In genomic region chr1:143698016-143698415, GRCh38 we compare ENCODE assay signal across 9 cellular contexts.
DNase-seq lines count a peak whose midpoint lies in the region; ATAC-seq and TF ChIP-seq lines count a peak whose summit lies in the region.
"Had no signal": no experiment of that assay in that cellular context is flagged by ENCODE, and none has a peak within 500 bp of the region (broad histone marks: within the 10 kb centered on the region; RNA-seq: fewer than 3 reads in every experiment).

No MANE protein-coding gene starts in this region.

- peaks cover 82% of the 10 kb centered on the region for H3K27me3 ChIP-seq in WERI-Rb-1 (ENCODE audit: insufficient read depth, low read depth, severe bottlenecking)

- H3K4me3 ChIP-seq in WERI-Rb-1 (ENCODE audit: low read depth, low read length) (no peak overlapping the region), coronary artery (no peak overlapping the region)

- H3K27ac ChIP-seq in WERI-Rb-1 = no peak overlapping the region
- H3K27ac ChIP-seq in coronary artery = no peak overlapping the region
- H3K27ac ChIP-seq: epithelial cell of prostate had no signal

- no peaks in the 10 kb centered on the region for H3K36me3 ChIP-seq in WERI-Rb-1

- peaks cover 28% of the 10 kb centered on the region for H3K9me3 ChIP-seq in WERI-Rb-1 (ENCODE audit: severe bottlenecking)

- ATAC-seq in HG02938 (IDR thresholded peaks at IDR 0.05; ENCODE audit: unreplicated experiment) = no peak

- DNase-seq in CD1c-positive myeloid dendritic cell (ENCODE audit: extremely low spot score) = peak; percentile 59
- peak; percentile 84 for DNase-seq in HT-29 (ENCODE audit: low spot score)
- DNase-seq in WERI-Rb-1 = peak; percentile 21
- peak; percentile 19 for DNase-seq in left kidney (ENCODE audit: low read depth, low spot score)
- no peak for DNase-seq in NCI-H1436 (lab: John Stamatoyannopoulos, UW)
- DNase-seq in coronary artery (ENCODE audit: low spot score) = no peak
- DNase-seq in activated naive CD4-positive, alpha-beta T cell (lab: John Stamatoyannopoulos, UW) = no peak

- TF ChIP-seq CTCF in WERI-Rb-1 (IDR thresholded peaks at IDR 0.05; ENCODE audit: low read depth, low read length) (peak; percentile 87), coronary artery (IDR thresholded peaks at IDR 0.05) (no peak)

Comparison
In these comparisons a context has a peak if more than half of its experiments do, and no peak if none do; other contexts are left out.
1. DNase-seq: peak in CD1c-positive myeloid dendritic cell (single experiment), HT-29 (single experiment), WERI-Rb-1 (single experiment) and left kidney (single experiment); none in NCI-H1436 (single experiment), coronary artery (single experiment) and activated naive CD4-positive, alpha-beta T cell (0 of 4).